In the genomic region with DNA sequence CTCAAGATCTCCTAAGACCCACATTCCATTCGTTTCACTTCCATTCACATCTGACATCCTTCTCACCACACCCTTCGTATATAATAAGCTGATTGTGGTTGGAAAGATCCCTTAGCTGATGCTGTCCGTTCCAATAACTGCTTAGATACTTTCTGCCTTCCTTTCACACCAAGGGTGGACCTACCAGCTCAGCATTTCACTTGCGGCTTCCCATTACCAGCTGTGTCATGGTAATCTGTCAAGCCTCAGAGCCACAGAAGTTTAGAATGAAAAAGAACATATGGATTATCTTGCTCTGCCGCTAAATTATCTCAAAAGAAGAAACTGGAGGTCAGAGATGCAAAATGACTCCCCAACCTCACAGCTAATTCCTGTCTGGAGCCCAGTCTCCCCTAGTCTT, we compare ENCODE assay signal across 16 cellular contexts.
"Had no signal": no experiment of that assay in that cellular context is flagged by ENCODE, and none has a peak within 500 bp of the region (broad histone marks: within the 10 kb centered on the region; RNA-seq: fewer than 3 reads in every experiment).

No MANE protein-coding gene starts in this region.

- H3K36me3 ChIP-seq: gastrocnemius medialis, left ventricle myocardium inferior, lower lobe of right lung, pancreas, tibial nerve, upper lobe of right lung, vagina had no signal

- H3K27me3 ChIP-seq: gastrocnemius medialis, pancreas, tibial nerve, upper lobe of right lung, vagina had no signal

- H3K27ac ChIP-seq: coronary artery, gastrocnemius medialis, left ventricle myocardium inferior, lower lobe of right lung, pancreas, tibial nerve, upper lobe of right lung, vagina had no signal

- H3K4me1 ChIP-seq: gastrocnemius medialis, lower lobe of right lung, pancreas, tibial nerve, upper lobe of right lung had no signal

- DNase-seq: effector CD4-positive, alpha-beta T cell; endodermal cell; erythroblast; gastrocnemius medialis; islet precursor cell; left ventricle myocardium inferior; lower lobe of right lung; naive thymus-derived CD4-positive, alpha-beta T cell; pancreas; right cardiac atrium; stimulated activated CD4-positive, alpha-beta T cell treated with anti-CD3 and anti-CD28 coated beads, Interleukin-4, amount 100 ng/mL, for 1 hour; upper lobe of right lung had no signal

- H3K4me3 ChIP-seq: coronary artery, gastrocnemius medialis, left ventricle myocardium inferior, lower lobe of right lung, pancreas, tibial nerve, upper lobe of right lung, vagina had no signal

- ATAC-seq: gastrocnemius medialis; lower lobe of right lung; naive thymus-derived CD4-positive, alpha-beta T cell; pancreas; right cardiac atrium; stimulated activated memory B cell treated with anti-CD40 and anti-IgM and Interleukin-4, amounts not matched to agents 10 μg/mL and 1 μg/mL and 100 μg/mL, for 72 hours; upper lobe of right lung had no signal

- H3K9me3 ChIP-seq: gastrocnemius medialis, lower lobe of right lung, pancreas, tibial nerve, upper lobe of right lung, vagina had no signal
